Comparison of ENCODE assay signal across 14 cellular contexts in genomic region chr4:159137176-159137575, GRCh38. TPM values are rescaled to one million over a fixed set of nuclear protein-coding genes. Genes with fewer than 3 reads are reported as not detected.
DNase-seq lines count a peak whose midpoint lies in the region; ATAC-seq, FAIRE-seq and TF ChIP-seq lines count a peak whose summit lies in the region.
"Had no signal": no experiment of that assay in that cellular context is flagged by ENCODE, and none has a peak within 500 bp of the region (broad histone marks: within the 10 kb centered on the region; RNA-seq: fewer than 3 reads in every experiment).

No MANE protein-coding gene starts in this region.

- intact Hi-C loops in body of pancreas (cut with DNase I) (no loop called here), left lung (cut with DNase I) (no loop called here)

- no peak for FAIRE-seq in RCC 7860 (lab: Jason Lieb, UNC)

- H3K27ac Mint-ChIP-seq in activated CD8-positive, alpha-beta memory T cell treated with anti-CD3 and anti-CD28 coated beads, Interleukin-2, amount 10 ng/mL, durations not matched to agents 7 days and 5 days, result no peak overlapping the region

- ATAC-seq in body of pancreas, result peak; percentile 56
- peak; percentile 44 for ATAC-seq in left lung
- no peak for ATAC-seq in activated CD8-positive, alpha-beta memory T cell treated with anti-CD3 and anti-CD28 coated beads, Interleukin-2, amount 10 ng/mL, durations not matched to agents 7 days and 5 days
- ATAC-seq in GM18511 (IDR thresholded peaks at IDR 0.05; ENCODE audit: unreplicated experiment), result no peak
- ATAC-seq: activated T-cell treated with anti-CD3 and anti-CD28 coated beads, Interleukin-2, amount 50 U/mL, for 4 hours; HCT116 had no signal

- TF ChIP-seq CTCF in body of pancreas (IDR thresholded peaks at IDR 0.05), result no peak
- no peak for TF ChIP-seq CTCF in left lung (IDR thresholded peaks at IDR 0.05)

- no peak for TF ChIP-seq POLR2A in body of pancreas (IDR thresholded peaks at IDR 0.05)

- H3K9me3 ChIP-seq in body of pancreas (no peaks in the 10 kb centered on the region), left lung (no peaks in the 10 kb centered on the region)

- no peaks in the 10 kb centered on the region for H3K9me3 Mint-ChIP-seq in activated CD8-positive, alpha-beta memory T cell treated with anti-CD3 and anti-CD28 coated beads, Interleukin-2, amount 10 ng/mL, durations not matched to agents 7 days and 5 days (ENCODE audit: low read depth)
- H3K9me3 Mint-ChIP-seq: activated T-cell treated with anti-CD3 and anti-CD28 coated beads, Interleukin-2, amount 50 U/mL, for 4 hours had no signal

- H3K27ac ChIP-seq in body of pancreas, result no peak overlapping the region
- H3K27ac ChIP-seq in left lung, result no peak overlapping the region

- peaks cover 8% of the 10 kb centered on the region for H3K4me1 ChIP-seq in body of pancreas
- peaks cover 0 to 13% of the 10 kb centered on the region in 2 donors for H3K4me1 ChIP-seq in left lung

- no peak overlapping the region for H3K4me3 Mint-ChIP-seq in activated CD8-positive, alpha-beta memory T cell treated with anti-CD3 and anti-CD28 coated beads, Interleukin-2, amount 10 ng/mL, durations not matched to agents 7 days and 5 days
- H3K4me3 Mint-ChIP-seq: activated T-cell treated with anti-CD3 and anti-CD28 coated beads, Interleukin-2, amount 50 U/mL, for 4 hours had no signal

- CTCF ChIA-PET in activated CD8-positive, alpha-beta memory T cell treated with anti-CD3 and anti-CD28 coated beads, Interleukin-2, amount 10 ng/mL, durations not matched to agents 7 days and 5 days (lab: Charles Lee), result no interaction called here

- H3K4me3 ChIP-seq in body of pancreas (no peak overlapping the region), left lung (no peak overlapping the region)

- H3K4me1 Mint-ChIP-seq in activated CD8-positive, alpha-beta memory T cell treated with anti-CD3 and anti-CD28 coated beads, Interleukin-2, amount 10 ng/mL, durations not matched to agents 7 days and 5 days, result no peaks in the 10 kb centered on the region

- H3K27me3 Mint-ChIP-seq in activated CD8-positive, alpha-beta memory T cell treated with anti-CD3 and anti-CD28 coated beads, Interleukin-2, amount 10 ng/mL, durations not matched to agents 7 days and 5 days, result no peaks in the 10 kb centered on the region

- peaks cover 7% of the 10 kb centered on the region for H3K36me3 Mint-ChIP-seq in activated CD8-positive, alpha-beta memory T cell treated with anti-CD3 and anti-CD28 coated beads, Interleukin-2, amount 10 ng/mL, durations not matched to agents 7 days and 5 days

- H3K36me3 ChIP-seq in body of pancreas (replicated peaks in 1 of 2; ENCODE audit: insufficient read depth in 1 of 2, low read depth in 2 of 2) (no peaks in the 10 kb centered on the region), left lung (no peaks in the 10 kb centered on the region)

- peak; percentile 20 for DNase-seq in DMS153 treated with DMSO at 0.1 percent for 48 hours (lab: John Stamatoyannopoulos, UW; ENCODE audit: unreplicated experiment)
- DNase-seq in NCI-H146 (lab: John Stamatoyannopoulos, UW), result peak; percentile 84
- DNase-seq in body of pancreas, result peak in 2 of 4 donors; percentile 13 to 31
- no peak for DNase-seq in left lung
- no peak for DNase-seq in activated CD8-positive, alpha-beta memory T cell treated with anti-CD3 and anti-CD28 coated beads, Interleukin-2, amount 10 ng/mL, durations not matched to agents 7 days and 5 days
- no peak for DNase-seq in SKM-1 (lab: John Stamatoyannopoulos, UW; ENCODE audit: unreplicated experiment)
- no peak for DNase-seq in RCC 7860 (ENCODE audit: low spot score)
- DNase-seq: activated CD4-positive, alpha-beta T cell treated with anti-CD3 and anti-CD28 coated beads for 4 hours; activated T-cell treated with anti-CD3 and anti-CD28 coated beads, Interleukin-2, amount 50 U/mL, for 4 hours; amniotic stem cell; Calu3; NCI-H526 had no signal

- no peaks in the 10 kb centered on the region for H3K27me3 ChIP-seq in body of pancreas
- H3K27me3 ChIP-seq in left lung, result no peaks in the 10 kb centered on the region

RNA-seq across cellular contexts. Expression of gene RAPGEF2, which starts 34.3 kb away (rescaled TPM):
- total RNA-seq in body of pancreas, result 10 to 100 TPM; 38.2 to 46.7 TPM
- 10 to 100 TPM; 51.3 to 52.0 TPM for total RNA-seq in left lung
- 10 to 100 TPM; 17.3 to 23.4 TPM for total RNA-seq in activated CD8-positive, alpha-beta memory T cell treated with anti-CD3 and anti-CD28 coated beads, Interleukin-2, amount 10 ng/mL, durations not matched to agents 7 days and 5 days

Comparison
In these comparisons a context has a peak if more than half of its experiments do, and no peak if none do; other contexts are left out.
1. DNase-seq: peak in DMS153 treated with DMSO at 0.1 percent for 48 hours (single experiment) and NCI-H146 (single experiment); none in left lung (0 of 2), activated CD8-positive, alpha-beta memory T cell treated with anti-CD3 and anti-CD28 coated beads, Interleukin-2, amount 10 ng/mL, durations not matched to agents 7 days and 5 days (single experiment), SKM-1 (single experiment) and RCC 7860 (single experiment).
2. ATAC-seq: peak in body of pancreas (single experiment) and left lung (single experiment); none in activated CD8-positive, alpha-beta memory T cell treated with anti-CD3 and anti-CD28 coated beads, Interleukin-2, amount 10 ng/mL, durations not matched to agents 7 days and 5 days (single experiment) and GM18511 (single experiment).